11 cellular contexts compared by ENCODE assay signal in the genomic region with DNA sequence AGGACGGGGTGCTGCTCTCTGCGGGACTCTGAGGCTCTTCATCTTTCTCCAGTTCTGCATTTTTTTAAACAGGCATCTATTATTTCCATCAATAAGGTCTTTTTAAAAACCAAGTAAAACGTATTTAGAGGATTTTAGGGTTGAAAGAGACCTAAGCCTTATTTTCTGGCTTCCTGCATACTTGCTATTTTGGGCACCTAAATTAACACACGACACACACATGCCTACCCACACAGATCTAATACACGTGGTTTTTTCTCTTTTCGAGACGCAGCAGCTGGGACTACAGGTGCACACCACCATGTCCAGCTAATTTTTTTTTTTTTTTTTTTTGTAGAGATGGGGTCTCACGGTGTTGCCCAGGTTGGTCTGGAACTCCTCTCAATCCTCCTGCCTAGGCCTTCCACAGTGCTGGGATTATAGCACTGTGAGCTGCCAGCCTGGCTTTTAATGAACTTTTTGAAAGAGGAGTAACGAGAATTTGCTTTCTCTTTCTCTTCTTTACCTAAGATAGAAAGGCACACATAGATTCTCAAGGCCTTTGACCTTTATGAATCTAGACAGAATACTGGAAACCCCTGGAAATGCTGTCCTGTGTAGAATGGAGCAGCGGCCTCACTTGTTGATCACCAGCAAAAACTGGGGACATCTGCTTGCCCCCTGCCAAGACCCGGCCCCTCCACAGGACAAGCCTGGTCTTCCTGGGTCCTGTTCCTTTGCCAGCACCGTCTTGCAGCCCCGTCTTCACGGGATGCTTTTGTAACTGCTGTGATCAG. TPM values are rescaled to one million over a fixed set of nuclear protein-coding genes. Genes with fewer than 3 reads are reported as not detected.
DNase-seq lines count a peak whose midpoint lies in the region; ATAC-seq lines count a peak whose summit lies in the region.
"Had no signal": no experiment of that assay in that cellular context is flagged by ENCODE, and none has a peak within 500 bp of the region (broad histone marks: within the 10 kb centered on the region; RNA-seq: fewer than 3 reads in every experiment).

No MANE protein-coding gene starts in this region.

- peaks cover 2% of the 10 kb centered on the region for H3K36me3 Mint-ChIP-seq in T-helper 1 cell treated with Interleukin-12 subunit alpha and Interleukin-12 subunit beta and Interleukin-4 antibody, amounts not matched to agents 30 μg/mL and 1 μg/mL, for 36 hours (ENCODE audit: low read depth)
- no peaks in the 10 kb centered on the region for H3K36me3 Mint-ChIP-seq in T-helper 17 cell (ENCODE audit: low read depth)

- peak overlapping the region; percentile 71 for H3K27ac Mint-ChIP-seq in T-helper 1 cell treated with Interleukin-12 subunit alpha and Interleukin-12 subunit beta and Interleukin-4 antibody, amounts not matched to agents 30 μg/mL and 1 μg/mL, for 36 hours
- H3K27ac Mint-ChIP-seq in T-helper 17 cell: peak overlapping the region; percentile 24

- H3K4me3 Mint-ChIP-seq in T-helper 1 cell treated with Interleukin-12 subunit alpha and Interleukin-12 subunit beta and Interleukin-4 antibody, amounts not matched to agents 30 μg/mL and 1 μg/mL, for 36 hours: no peak overlapping the region
- no peak overlapping the region for H3K4me3 Mint-ChIP-seq in T-helper 17 cell

- no peaks in the 10 kb centered on the region for H3K9me3 Mint-ChIP-seq in T-helper 1 cell treated with Interleukin-12 subunit alpha and Interleukin-12 subunit beta and Interleukin-4 antibody, amounts not matched to agents 30 μg/mL and 1 μg/mL, for 36 hours

- H3K4me1 Mint-ChIP-seq in T-helper 1 cell treated with Interleukin-12 subunit alpha and Interleukin-12 subunit beta and Interleukin-4 antibody, amounts not matched to agents 30 μg/mL and 1 μg/mL, for 36 hours (ENCODE audit: low read depth): peaks cover 10% of the 10 kb centered on the region
- peaks cover 10% of the 10 kb centered on the region for H3K4me1 Mint-ChIP-seq in T-helper 17 cell

- no peaks in the 10 kb centered on the region for H3K27me3 Mint-ChIP-seq in T-helper 1 cell treated with Interleukin-12 subunit alpha and Interleukin-12 subunit beta and Interleukin-4 antibody, amounts not matched to agents 30 μg/mL and 1 μg/mL, for 36 hours (ENCODE audit: low read depth)
- H3K27me3 Mint-ChIP-seq in T-helper 17 cell: no peaks in the 10 kb centered on the region

- H3K9me3 ChIP-seq in T-helper 17 cell (ENCODE audit: control insufficient read depth, low read length, poor library complexity, severe bottlenecking): no peaks in the 10 kb centered on the region

- DNase-seq in T-helper 1 cell (no peak), D341Med (ENCODE audit: low spot score) (peak; percentile 3), T-helper 17 cell (no peak), myocyte (ENCODE audit: low read depth) (peak; percentile 13), DMS153 treated with DMSO at 0.1 percent for 48 hours (lab: John Stamatoyannopoulos, UW; ENCODE audit: unreplicated experiment) (no peak), NCI-H446 (lab: John Stamatoyannopoulos, UW) (no peak)
- DNase-seq: NCI-H1694, NCI-H446 treated with DMSO at 0.1 percent for 48 hours had no signal

- ATAC-seq in T-helper 17 cell (no peak), GM18861 (IDR thresholded peaks at IDR 0.05; ENCODE audit: unreplicated experiment) (no peak)

RNA-seq across cellular contexts. Expression of gene DNAAF8, which starts 13.8 kb away (rescaled TPM):
- total RNA-seq in T-helper 17 cell (not detected), myocyte (0.91 and 1.1 TPM in 2 replicates)
- polyA plus RNA-seq in myocyte (2012): 3.5 TPM

RNA-seq across cellular contexts. Expression of gene ANKS3, which starts 14.0 kb away (rescaled TPM):
- total RNA-seq in T-helper 17 cell: 10 to 100 TPM; 15.6 to 20.0 TPM
- total RNA-seq in myocyte: 16.8 and 18.0 TPM in 2 replicates
- 19.0 TPM for polyA plus RNA-seq in myocyte (2012)

RNA-seq across cellular contexts. Expression of gene ZNF500, which starts 18.9 kb away (rescaled TPM):
- total RNA-seq in T-helper 17 cell: 10 to 100 TPM; 10.1 to 15.8 TPM
- 10.9 and 16.1 TPM in 2 replicates for total RNA-seq in myocyte
- 9.7 TPM for polyA plus RNA-seq in myocyte (2012)

RNA-seq across cellular contexts. Expression of gene SEPTIN12, which starts 40.1 kb away (rescaled TPM):
- total RNA-seq in T-helper 17 cell (not detected), myocyte (not detected in 2 replicates)
- polyA plus RNA-seq in myocyte (2012): not detected
- total RNA-seq: SK-MEL-5 had no signal

RNA-seq across cellular contexts. Expression of gene SMIM22, which starts 47.1 kb away (rescaled TPM):
- total RNA-seq in T-helper 17 cell (not detected), myocyte (not detected in 2 replicates)
- polyA plus RNA-seq in myocyte (2012): 0.14 TPM
- total RNA-seq: SK-MEL-5 had no signal

Comparison
In these comparisons a context has a peak if more than half of its experiments do, and no peak if none do; other contexts are left out.
1. DNase-seq: peak in D341Med (single experiment) and myocyte (single experiment); none in T-helper 1 cell (0 of 5), T-helper 17 cell (0 of 3), DMS153 treated with DMSO at 0.1 percent for 48 hours (single experiment) and NCI-H446 (0 of 2).